Comparison of ENCODE assay signal across 27 cellular contexts in the genomic region with DNA sequence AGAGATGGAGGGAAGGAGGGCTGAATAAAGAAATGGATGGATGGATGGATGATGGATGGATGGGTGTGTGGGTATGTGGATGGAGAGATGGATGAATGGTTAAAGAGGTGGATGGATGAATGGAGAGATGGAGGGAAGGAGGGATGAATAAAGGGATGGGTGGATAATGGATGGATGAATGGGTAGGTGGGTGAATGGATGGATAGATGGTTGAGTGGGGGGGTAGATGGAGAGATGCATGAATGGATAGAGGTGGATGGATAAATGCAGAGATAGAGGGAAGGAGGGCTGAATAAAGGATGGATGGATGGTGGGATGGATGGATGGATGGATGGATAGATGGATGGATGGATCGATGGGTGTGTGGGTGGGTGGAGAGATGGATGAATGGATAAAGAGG.
"Had no signal": no experiment of that assay in that cellular context is flagged by ENCODE, and none has a peak within 500 bp of the region (broad histone marks: within the 10 kb centered on the region; RNA-seq: fewer than 3 reads in every experiment).

No MANE protein-coding gene starts in this region.

- H3K36me3 Mint-ChIP-seq: mesothelial cell of epicardium, type B pancreatic cell had no signal

- H3K27ac Mint-ChIP-seq: natural killer cell treated with Interleukin-12 subunit alpha and Interleukin-12 subunit beta and Interleukin-15 and Interleukin-18, amount 100 ng/mL, for 72 hours; stimulated activated naive B cell treated with anti-CD40 and anti-IgM and Interleukin-4, amounts not matched to agents 10 μg/mL and 1 μg/mL and 100 μg/mL, for 72 hours; type B pancreatic cell had no signal

- H3K27ac ChIP-seq: coronary artery, esophagus squamous epithelium, left lung, prostate gland, right atrium auricular region, skin epidermis, spleen, testis, tibial artery had no signal

- ATAC-seq: heart right ventricle; left cardiac atrium; left lung; mucosa of descending colon; natural killer cell treated with Interleukin-12 subunit alpha and Interleukin-12 subunit beta and Interleukin-15 and Interleukin-18, amount 100 ng/mL, for 72 hours; stimulated activated naive B cell treated with anti-CD40 and anti-IgM and Interleukin-4, amounts not matched to agents 10 μg/mL and 1 μg/mL and 100 μg/mL, for 72 hours had no signal

- FAIRE-seq: islet of Langerhans had no signal

- H3K4me1 ChIP-seq: prostate gland had no signal

- H3K36me3 ChIP-seq: esophagus squamous epithelium, heart right ventricle, left lung, prostate gland, right atrium auricular region, tibial artery had no signal

- DNase-seq: dermis blood vessel endothelial cell; effector memory CD4-positive, alpha-beta T cell; erythroblast; esophagus squamous epithelium; foreskin melanocyte; glutamatergic neuron; hippocampal formation; left cardiac atrium; naive B cell; nucleus accumbens; stimulated activated CD4-positive, alpha-beta T cell treated with anti-CD3 and anti-CD28 coated beads, Interleukin-4, amount 100 ng/mL, for 4 hours; stimulated activated naive B cell treated with anti-CD40 and anti-IgM and Interleukin-4, amounts not matched to agents 10 μg/mL and 1 μg/mL and 100 μg/mL, for 72 hours; substantia nigra; testis; tibial artery had no signal

- H3K4me3 Mint-ChIP-seq: mesothelial cell of epicardium; naive B cell; natural killer cell treated with Interleukin-12 subunit alpha and Interleukin-12 subunit beta and Interleukin-15 and Interleukin-18, amount 100 ng/mL, for 72 hours; stimulated activated naive B cell treated with anti-CD40 and anti-IgM and Interleukin-4, amounts not matched to agents 10 μg/mL and 1 μg/mL and 100 μg/mL, for 72 hours; type B pancreatic cell had no signal

- H3K4me3 ChIP-seq: coronary artery, esophagus squamous epithelium, heart right ventricle, left lung, mucosa of descending colon, prostate gland, right atrium auricular region, skin epidermis, spleen, testis, tibial artery had no signal

- H3K9me3 ChIP-seq: prostate gland, testis had no signal

- H3K27me3 ChIP-seq: esophagus squamous epithelium, heart right ventricle, left lung, right atrium auricular region, spleen, testis had no signal
